ENCODE assay signal across 10 cellular contexts in genomic region chr12:43914923-43915468, GRCh38.
DNase-seq lines count a peak whose midpoint lies in the region; ATAC-seq and TF ChIP-seq lines count a peak whose summit lies in the region.
"Had no signal": no experiment of that assay in that cellular context is flagged by ENCODE, and none has a peak within 500 bp of the region (broad histone marks: within the 10 kb centered on the region; RNA-seq: fewer than 3 reads in every experiment).

No MANE protein-coding gene starts in this region.

- H3K27ac ChIP-seq in GM23338 (ENCODE audit: low read depth), result no peak overlapping the region
- H3K27ac ChIP-seq: colonic mucosa had no signal

- H3K27me3 Mint-ChIP-seq in GM23338 (ENCODE audit: insufficient read depth, low read depth, poor library complexity), result peaks cover 1% of the 10 kb centered on the region

- peaks cover 8% of the 10 kb centered on the region for H3K4me1 ChIP-seq in GM23338 (ENCODE audit: insufficient read depth)
- no peaks in the 10 kb centered on the region for H3K4me1 ChIP-seq in mucosa of descending colon (ENCODE audit: low read depth)
- H3K4me1 ChIP-seq: colonic mucosa had no signal

- H3K79me2 ChIP-seq in GM23338 (replicated peaks; ENCODE audit: insufficient read depth), result no peaks in the 10 kb centered on the region

- intact Hi-C loops in mucosa of descending colon (cut with DNase I, micrococcal nuclease), result no loop called here

- H3K27ac Mint-ChIP-seq in GM23338, result peak overlapping the region; percentile 26; the same call in 1 of the 2 replicates

- no peaks in the 10 kb centered on the region for H3K36me3 ChIP-seq in GM23338 (ENCODE audit: insufficient read depth)
- no peaks in the 10 kb centered on the region for H3K36me3 ChIP-seq in mucosa of descending colon (ENCODE audit: low read depth)
- H3K36me3 ChIP-seq: colonic mucosa had no signal

- no peaks in the 10 kb centered on the region for H4K20me1 ChIP-seq in GM23338 (replicated peaks; ENCODE audit: insufficient read depth)

- no peaks in the 10 kb centered on the region for H3K27me3 ChIP-seq in GM23338 (ENCODE audit: insufficient read depth)
- H3K27me3 ChIP-seq: colonic mucosa had no signal

- H3K9me2 ChIP-seq in GM23338 (ENCODE audit: insufficient read depth), result no peaks in the 10 kb centered on the region

- no peaks in the 10 kb centered on the region for H3F3A ChIP-seq in GM23338 (replicated peaks; ENCODE audit: low read depth)

- H3K4me1 Mint-ChIP-seq in GM23338, result peaks cover 8% of the 10 kb centered on the region

- H3K4me3 ChIP-seq in GM23338, result no peak overlapping the region
- no peak overlapping the region for H3K4me3 ChIP-seq in mucosa of descending colon
- H3K4me3 ChIP-seq: colonic mucosa had no signal

- no peak overlapping the region for H3K4me3 Mint-ChIP-seq in GM23338

- no peak overlapping the region for H3K4me2 ChIP-seq in GM23338

- no peaks in the 10 kb centered on the region for H3K9me3 Mint-ChIP-seq in GM23338

- DNase-seq in D341Med (ENCODE audit: low spot score) (peak; percentile 34), GM23338 (ENCODE audit: low spot score) (peak; percentile 63), kidney tubule cell (ENCODE audit: low spot score) (peak; percentile 26), ecto neural progenitor cell (ENCODE audit: low spot score) (no peak), mucosa of descending colon (no peak), amniotic stem cell (lab: John Stamatoyannopoulos, UW) (no peak)
- no peak for DNase-seq in activated CD4-positive, alpha-beta T cell treated with anti-CD3 and anti-CD28 coated beads for 48 hours
- DNase-seq: activated CD8-positive, alpha-beta memory T cell treated with anti-CD3 and anti-CD28 coated beads, Interleukin-2, amount 50 U/mL, for 48 hours; colonic mucosa had no signal

- H3K36me3 Mint-ChIP-seq in GM23338 (ENCODE audit: low read depth), result no peaks in the 10 kb centered on the region

- no peak overlapping the region for H2AFZ ChIP-seq in GM23338

- peak; percentile 96 for ATAC-seq in GM23338
- ATAC-seq in SK-N-SH treated with all-trans-retinoic acid at 6 μM for 48 hours, result peak; percentile 67
- no peak for ATAC-seq in mucosa of descending colon

- H3K9me3 ChIP-seq in mucosa of descending colon, result no peaks in the 10 kb centered on the region
- H3K9me3 ChIP-seq: colonic mucosa had no signal

- TF ChIP-seq CTCF in GM23338 (conservative IDR thresholded peaks at IDR 0.05; ENCODE audit: low read depth in 2 of 2) (peak; percentile 57 to 71), mucosa of descending colon (IDR thresholded peaks at IDR 0.05) (no peak)

TF ChIP-seq in GM23338, 12 proteins besides CTCF, POLR2A, EP300 and RAD21 (continues in another document):
- TF ChIP-seq REST (IDR thresholded peaks at IDR 0.05; ENCODE audit: unreplicated experiment) (no peak), STAT1 (IDR thresholded peaks at IDR 0.05; ENCODE audit: unreplicated experiment) (no peak), ZNF114 (CRISPR knock-in tag; IDR thresholded peaks at IDR 0.05) (no peak)

TF ChIP-seq in SK-N-SH treated with all-trans-retinoic acid at 6 μM for 48 hours, 23 proteins besides CTCF, POLR2A, EP300 and RAD21:
- TF ChIP-seq SNAI2 (CRISPR knock-in tag; IDR thresholded peaks at IDR 0.05), result no peak
- no peak for TF ChIP-seq ZFP30 (CRISPR knock-in tag; IDR thresholded peaks at IDR 0.05)
- TF ChIP-seq PATZ1 (CRISPR knock-in tag; IDR thresholded peaks at IDR 0.05; ENCODE audit: borderline replicate concordance), result no peak
- no peak for TF ChIP-seq PPARA (CRISPR knock-in tag; IDR thresholded peaks at IDR 0.05; ENCODE audit: borderline replicate concordance)
- TF ChIP-seq TOX (CRISPR knock-in tag; IDR thresholded peaks at IDR 0.05; ENCODE audit: borderline replicate concordance), result no peak
- TF ChIP-seq, protein P1, sequence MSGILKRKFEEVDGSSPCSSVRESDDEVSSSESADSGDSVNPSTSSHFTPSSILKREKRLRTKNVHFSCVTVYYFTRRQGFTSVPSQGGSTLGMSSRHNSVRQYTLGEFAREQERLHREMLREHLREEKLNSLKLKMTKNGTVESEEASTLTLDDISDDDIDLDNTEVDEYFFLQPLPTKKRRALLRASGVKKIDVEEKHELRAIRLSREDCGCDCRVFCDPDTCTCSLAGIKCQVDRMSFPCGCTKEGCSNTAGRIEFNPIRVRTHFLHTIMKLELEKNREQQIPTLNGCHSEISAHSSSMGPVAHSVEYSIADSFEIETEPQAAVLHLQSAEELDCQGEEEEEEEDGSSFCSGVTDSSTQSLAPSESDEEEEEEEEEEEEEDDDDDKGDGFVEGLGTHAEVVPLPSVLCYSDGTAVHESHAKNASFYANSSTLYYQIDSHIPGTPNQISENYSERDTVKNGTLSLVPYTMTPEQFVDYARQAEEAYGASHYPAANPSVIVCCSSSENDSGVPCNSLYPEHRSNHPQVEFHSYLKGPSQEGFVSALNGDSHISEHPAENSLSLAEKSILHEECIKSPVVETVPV (CRISPR knock-in tag; IDR thresholded peaks at IDR 0.05), result no peak
- TF ChIP-seq ISL1 (CRISPR knock-in tag; IDR thresholded peaks at IDR 0.05), result no peak
- TF ChIP-seq ZNF565 (CRISPR knock-in tag; conservative IDR thresholded peaks at IDR 0.05; ENCODE audit: low read depth), result no peak
- no peak for TF ChIP-seq ESRRG (CRISPR knock-in tag; IDR thresholded peaks at IDR 0.05)
- TF ChIP-seq GLIS3 (CRISPR knock-in tag; IDR thresholded peaks at IDR 0.05), result no peak

Comparison
In these comparisons a context has a peak if more than half of its experiments do, and no peak if none do; other contexts are left out.
1. DNase-seq: peak in D341Med (single experiment), GM23338 (single experiment) and kidney tubule cell (single experiment); none in ecto neural progenitor cell (single experiment), activated CD4-positive, alpha-beta T cell treated with anti-CD3 and anti-CD28 coated beads for 48 hours (single experiment), mucosa of descending colon (0 of 3) and amniotic stem cell (single experiment).